ENCODE assay signal across 1 cellular context in the genomic region with DNA sequence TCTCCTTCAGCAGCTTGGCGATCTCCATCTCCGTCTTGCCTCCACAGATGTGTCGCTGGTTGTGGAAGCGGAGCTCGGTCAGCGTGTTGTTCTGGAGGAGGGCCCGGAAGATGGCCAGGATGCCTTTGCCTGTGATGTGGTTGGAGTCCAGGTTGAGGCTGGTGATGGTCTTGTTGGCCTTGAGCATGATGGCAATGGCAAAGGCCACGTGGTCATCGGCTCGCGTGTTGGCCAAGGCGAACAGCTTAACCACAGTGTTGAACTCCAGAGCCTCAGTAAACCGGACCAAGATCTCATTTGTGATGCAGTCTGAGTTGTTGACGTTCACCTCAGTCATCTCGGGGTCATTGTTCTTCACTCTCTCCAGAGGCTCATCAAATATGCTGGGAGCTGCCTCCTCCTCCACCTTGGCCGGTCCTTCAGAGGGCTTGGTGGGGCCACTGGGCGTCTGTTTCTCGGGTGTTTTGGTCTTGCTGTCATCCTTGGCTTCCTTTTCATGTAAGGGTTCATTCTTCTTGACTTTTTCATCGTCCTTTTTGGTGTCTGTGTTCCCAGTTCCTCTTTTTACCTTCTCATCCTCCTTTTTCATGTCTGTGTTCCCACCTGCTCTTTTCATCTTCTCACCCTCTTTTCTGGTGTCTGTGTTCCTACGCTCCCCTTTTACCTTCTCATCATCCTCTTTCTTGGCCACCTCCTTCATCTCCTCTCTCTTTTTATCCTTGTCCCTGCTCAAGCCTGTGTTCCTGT.
TF ChIP-seq lines count a peak whose summit lies in the region.

No MANE protein-coding gene starts in this region.

TF ChIP-seq in SK-N-SH, 30 proteins besides CTCF, POLR2A, EP300 and RAD21:
- TF ChIP-seq GABPA (IDR thresholded peaks at IDR 0.05; ENCODE audit: low read depth): no peak
- TF ChIP-seq GATA2 (CRISPR knock-in tag; IDR thresholded peaks at IDR 0.05): no peak
- no peak for TF ChIP-seq TEAD4 (IDR thresholded peaks at IDR 0.05; ENCODE audit: borderline replicate concordance, insufficient read depth)
- no peak for TF ChIP-seq TCF12 (IDR thresholded peaks at IDR 0.05)
- TF ChIP-seq NFIC (IDR thresholded peaks at IDR 0.05; ENCODE audit: borderline replicate concordance): no peak
- TF ChIP-seq SMC3 (IDR thresholded peaks at IDR 0.05; ENCODE audit: low read depth, low read length): no peak
- TF ChIP-seq ZBTB33 (IDR thresholded peaks at IDR 0.05; ENCODE audit: borderline replicate concordance, low read depth): no peak
- no peak for TF ChIP-seq IRF3 (IDR thresholded peaks at IDR 0.05; ENCODE audit: low read depth, low read length)
